In genomic region chr1:32869844-32870614, GRCh38 we compare ENCODE assay signal across 7 cellular contexts. TPM values are rescaled to one million over a fixed set of nuclear protein-coding genes. Genes with fewer than 3 reads are reported as not detected.
DNase-seq lines count a peak whose midpoint lies in the region; ATAC-seq and TF ChIP-seq lines count a peak whose summit lies in the region.
"Had no signal": no experiment of that assay in that cellular context is flagged by ENCODE, and none has a peak within 500 bp of the region (broad histone marks: within the 10 kb centered on the region; RNA-seq: fewer than 3 reads in every experiment).

No MANE protein-coding gene starts in this region.

- H3K4me3 ChIP-seq in Peyer's patch = peak overlapping the region in 3 of 4 donors; percentile 44 to 56 (median 46)
- peak overlapping the region; percentile 35 for H3K4me3 ChIP-seq in fibroblast of the aortic adventitia (ENCODE audit: low read depth, low read length)
- H3K4me3 ChIP-seq in skeletal muscle satellite cell (ENCODE audit: low read length) = peak overlapping the region; percentile 49

- TF ChIP-seq CTCF in Peyer's patch (IDR thresholded peaks at IDR 0.05) (no peak), fibroblast of the aortic adventitia (IDR thresholded peaks at IDR 0.05; ENCODE audit: insufficient read depth, low read length) (no peak)

- no peak for TF ChIP-seq POLR2A in Peyer's patch (IDR thresholded peaks at IDR 0.05)

- H3K27ac ChIP-seq in Peyer's patch = no peak overlapping the region

- H3K36me3 ChIP-seq in Peyer's patch = no peaks in the 10 kb centered on the region
- H3K36me3 ChIP-seq in skeletal muscle satellite cell (ENCODE audit: insufficient read depth, low read length) = no peaks in the 10 kb centered on the region

- H3K9me3 ChIP-seq in Peyer's patch (no peaks in the 10 kb centered on the region), skeletal muscle satellite cell (replicated peaks; ENCODE audit: low read length) (no peaks in the 10 kb centered on the region)

- no peak for DNase-seq in Peyer's patch
- DNase-seq in fibroblast of the aortic adventitia (ENCODE audit: low read depth) = no peak
- DNase-seq in NCI-H187 (lab: John Stamatoyannopoulos, UW) = no peak
- DNase-seq: NCI-H1694 treated with DMSO at 0.1 percent for 48 hours had no signal

- peak overlapping the region; percentile 72 for H3K4me2 ChIP-seq in skeletal muscle satellite cell (ENCODE audit: low read length)

- H3K9ac ChIP-seq in skeletal muscle satellite cell (ENCODE audit: low read depth, low read length) = no peak overlapping the region

- no peak for ATAC-seq in GM21528 (IDR thresholded peaks at IDR 0.05; ENCODE audit: low FRiP score, unreplicated experiment)
- ATAC-seq in HG03457 (IDR thresholded peaks at IDR 0.05; ENCODE audit: unreplicated experiment) = no peak

- H3K4me1 ChIP-seq in Peyer's patch = peaks cover 0 to 19% (median 3%) of the 10 kb centered on the region in 4 donors
- peaks cover 15% of the 10 kb centered on the region for H3K4me1 ChIP-seq in skeletal muscle satellite cell (ENCODE audit: control insufficient read depth, insufficient read depth, low read length)

- peaks cover 0 to 9% of the 10 kb centered on the region in 2 donors for H3K27me3 ChIP-seq in Peyer's patch
- H3K27me3 ChIP-seq in skeletal muscle satellite cell (ENCODE audit: control insufficient read depth, insufficient read depth, low read length) = peaks cover 12% of the 10 kb centered on the region

RNA-seq across cellular contexts. Expression of gene FNDC5, which starts 0.7 kb away (rescaled TPM):
- total RNA-seq in Peyer's patch (1 to 10 TPM in 1 of 4 donors, not detected in 3; 1.8 TPM), fibroblast of the aortic adventitia (ENCODE audit: low replicate concordance) (0.41 and 0.99 TPM in 2 replicates)
- 1.0 and 3.1 TPM in 2 replicates for total RNA-seq in skeletal muscle satellite cell (2012; rRNA removed)

RNA-seq across cellular contexts. Expression of gene HPCA, which starts 16.3 kb away (rescaled TPM):
- total RNA-seq in Peyer's patch = under 1 TPM in 1 of 4 donors, not detected in 3; 0.53 TPM
- 0.49 TPM in 1 of 2 replicates, not detected in the other for total RNA-seq in fibroblast of the aortic adventitia (ENCODE audit: low replicate concordance)
- total RNA-seq in skeletal muscle satellite cell (2012; rRNA removed) = not detected in 2 replicates

RNA-seq across cellular contexts. Expression of gene TMEM54, which starts 31.2 kb away (rescaled TPM):
- 100 to 1,000 TPM; 228 to 892 (median 538) TPM for total RNA-seq in Peyer's patch
- 33.1 and 38.4 TPM in 2 replicates for total RNA-seq in fibroblast of the aortic adventitia (ENCODE audit: low replicate concordance)
- total RNA-seq in skeletal muscle satellite cell (2012; rRNA removed) = 10.9 and 15.7 TPM in 2 replicates

RNA-seq across cellular contexts. Expression of gene S100PBP, which starts 52.6 kb away (rescaled TPM):
- 100 to 1,000 TPM in 1 of 4 donors, 10 to 100 TPM in 3; 44.3 to 178 (median 58.1) TPM for total RNA-seq in Peyer's patch
- 42.4 and 64.5 TPM in 2 replicates for total RNA-seq in fibroblast of the aortic adventitia (ENCODE audit: low replicate concordance)
- total RNA-seq in skeletal muscle satellite cell (2012; rRNA removed) = 14.7 and 18.1 TPM in 2 replicates

RNA-seq across cellular contexts. Expression of gene YARS1, which starts 52.9 kb away (rescaled TPM):
- 10 to 100 TPM; 29.6 to 93.3 (median 50.4) TPM for total RNA-seq in Peyer's patch
- 96.7 and 186 TPM in 2 replicates for total RNA-seq in fibroblast of the aortic adventitia (ENCODE audit: low replicate concordance)
- total RNA-seq in skeletal muscle satellite cell (2012; rRNA removed) = 135 and 153 TPM in 2 replicates
